5 cellular contexts compared by ENCODE assay signal in genomic region chr14:104949406-104949955, GRCh38. TPM values are rescaled to one million over a fixed set of nuclear protein-coding genes. Genes with fewer than 3 reads are reported as not detected.
"Had no signal": no experiment of that assay in that cellular context is flagged by ENCODE, and none has a peak within 500 bp of the region (broad histone marks: within the 10 kb centered on the region; RNA-seq: fewer than 3 reads in every experiment).

No MANE protein-coding gene starts in this region.

RNA-seq across cellular contexts. Expression of gene PLD4, which starts 24.8 kb away (rescaled TPM):
- total RNA-seq: epithelial cell of proximal tubule, fibroblast of villous mesenchyme, foreskin keratinocyte had no signal
- polyA plus RNA-seq: fibroblast of lung, keratinocyte had no signal
